ENCODE assay signal across 8 cellular contexts in genomic region chr9:135887021-135887507, GRCh38. TPM values are rescaled to one million over a fixed set of nuclear protein-coding genes. Genes with fewer than 3 reads are reported as not detected.
DNase-seq lines count a peak whose midpoint lies in the region; ATAC-seq lines count a peak whose summit lies in the region.

No MANE protein-coding gene starts in this region.

- no peaks in the 10 kb centered on the region for H3K9me3 Mint-ChIP-seq in activated naive CD4-positive, alpha-beta T cell treated with anti-CD3 and anti-CD28 coated beads, Interleukin-2, amount 50 U/mL, for 72 hours

- DNase-seq in C1 segment of cervical spinal cord (lab: John Stamatoyannopoulos, UW) (peak in 9 of 14 donors; percentile 34 to 77 (median 67)), midbrain (lab: John Stamatoyannopoulos, UW) (peak; percentile 57), NCI-H2171 (lab: John Stamatoyannopoulos, UW) (no peak), NCI-H446 (lab: John Stamatoyannopoulos, UW) (no peak)
- no peak for DNase-seq in activated naive CD4-positive, alpha-beta T cell treated with anti-CD3 and anti-CD28 coated beads, Interleukin-2, amount 50 U/mL, for 72 hours (ENCODE audit: low spot score in 2 of 2)

- ATAC-seq in HG03342 (IDR thresholded peaks at IDR 0.05; ENCODE audit: unreplicated experiment), result peak; percentile 6
- ATAC-seq in activated naive CD4-positive, alpha-beta T cell treated with anti-CD3 and anti-CD28 coated beads, Interleukin-2, amount 50 U/mL, for 72 hours, result peak in 1 of 2 donors; percentile 3
- ATAC-seq in HG02610 (IDR thresholded peaks at IDR 0.05; ENCODE audit: unreplicated experiment), result no peak
- no peak for ATAC-seq in HG02840 (IDR thresholded peaks at IDR 0.05; ENCODE audit: low FRiP score, unreplicated experiment)

- H3K27ac Mint-ChIP-seq in activated naive CD4-positive, alpha-beta T cell treated with anti-CD3 and anti-CD28 coated beads, Interleukin-2, amount 50 U/mL, for 72 hours, result peak overlapping the region; percentile 51 to 68

- H3K36me3 Mint-ChIP-seq in activated naive CD4-positive, alpha-beta T cell treated with anti-CD3 and anti-CD28 coated beads, Interleukin-2, amount 50 U/mL, for 72 hours, result no peaks in the 10 kb centered on the region

RNA-seq across cellular contexts. Expression of gene CAMSAP1, which starts 20.3 kb away (rescaled TPM):
- 10 to 100 TPM; 38.1 to 40.6 TPM for total RNA-seq in activated naive CD4-positive, alpha-beta T cell treated with anti-CD3 and anti-CD28 coated beads, Interleukin-2, amount 50 U/mL, for 72 hours

Comparison
In these comparisons a context has a peak if more than half of its experiments do, and no peak if none do; other contexts are left out.
1. DNase-seq: peak in C1 segment of cervical spinal cord (9 of 14) and midbrain (single experiment); none in activated naive CD4-positive, alpha-beta T cell treated with anti-CD3 and anti-CD28 coated beads, Interleukin-2, amount 50 U/mL, for 72 hours (0 of 2), NCI-H2171 (single experiment) and NCI-H446 (0 of 2).